ENCODE assay signal across 8 cellular contexts in genomic region chr21:16534408-16535099, GRCh38.
A peak's percentile ranks its signal among the peaks of the same experiment; 100 is the strongest.
DNase-seq lines count a peak whose midpoint lies in the region; ATAC-seq and TF ChIP-seq lines count a peak whose summit lies in the region.

No MANE protein-coding gene starts in this region.

- no peak for TF ChIP-seq CTCF in foreskin fibroblast (IDR thresholded peaks at IDR 0.05; ENCODE audit: low read depth, low read length)

- H3K4me3 ChIP-seq in foreskin fibroblast (ENCODE audit: low read depth in 1 of 2, low read length in 2 of 2): peak overlapping the region; percentile 39 to 70

- intact Hi-C loops in posterior vena cava (cut with DNase I): loop anchor here in 1 of 2 donors (10.0 kb wide), 1 partner anchor 50 kb away; no protein-coding TSS in a partner anchor

- no peak for ATAC-seq in HG02885 (IDR thresholded peaks at IDR 0.05; ENCODE audit: poor library complexity, unreplicated experiment)

- DNase-seq in DMS79 (lab: John Stamatoyannopoulos, UW) (peak; percentile 81), SK-N-DZ (ENCODE audit: low spot score) (peak; percentile 39), foreskin fibroblast (peak; percentile 67 to 83), posterior vena cava (ENCODE audit: low spot score) (peak; percentile 87), T-helper 9 cell (no peak), iPS-NIHi7 (ENCODE audit: extremely low spot score) (no peak), Kasumi-1 (lab: John Stamatoyannopoulos, UW) (no peak)

Comparison
In these comparisons a context has a peak if more than half of its experiments do, and no peak if none do; other contexts are left out.
1. DNase-seq: peak in DMS79 (single experiment), SK-N-DZ (single experiment), foreskin fibroblast (2 of 2) and posterior vena cava (single experiment); none in T-helper 9 cell (single experiment), iPS-NIHi7 (single experiment) and Kasumi-1 (0 of 2).